In the genomic region with DNA sequence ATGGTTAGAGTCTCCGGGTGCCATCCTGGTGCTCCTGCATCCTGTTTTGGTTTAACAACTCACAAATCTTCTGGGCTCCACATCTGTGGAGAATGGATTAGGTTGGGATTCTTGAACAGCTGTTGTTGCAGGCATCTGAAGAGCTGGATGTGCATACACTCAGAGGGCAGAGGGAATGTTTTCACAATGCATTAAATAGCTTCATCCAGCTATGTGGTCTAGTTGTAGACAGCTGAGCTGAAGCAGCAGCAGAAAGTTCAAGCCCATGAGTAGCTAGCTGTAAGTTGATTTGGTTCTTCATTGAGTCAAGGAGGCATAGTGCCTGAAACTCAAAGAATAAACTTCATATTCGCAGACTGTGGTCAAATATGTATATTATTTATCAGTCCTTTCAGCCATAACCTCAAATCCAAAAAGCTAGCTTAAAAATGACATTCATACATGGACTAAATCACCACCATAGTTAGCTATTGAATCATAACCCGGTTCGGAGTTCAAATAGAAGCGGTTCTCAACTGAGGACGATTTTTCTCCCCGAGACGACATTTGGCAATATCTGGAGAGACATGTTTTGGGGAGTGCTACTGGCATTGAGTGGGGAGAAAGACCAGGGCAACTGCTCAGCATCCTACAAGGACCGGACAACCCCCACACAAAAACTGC, we compare ENCODE assay signal across 8 cellular contexts. TPM values are rescaled to one million over a fixed set of nuclear protein-coding genes. Genes with fewer than 3 reads are reported as not detected.
DNase-seq lines count a peak whose midpoint lies in the region; ATAC-seq, FAIRE-seq and TF ChIP-seq lines count a peak whose summit lies in the region.

No MANE protein-coding gene starts in this region.

- no peak for TF ChIP-seq POLR2A in A549 (IDR thresholded peaks at IDR 0.05; ENCODE audit: low read length)

- no peaks in the 10 kb centered on the region for H3K9me3 Mint-ChIP-seq in mesothelial cell of epicardium

- H3K4me1 ChIP-seq in A549: peaks cover 30% of the 10 kb centered on the region
- H3K4me1 ChIP-seq in HEK293 (ENCODE audit: control insufficient read depth, insufficient read depth, low read length): no peaks in the 10 kb centered on the region

- POLR2A ChIA-PET in A549 (lab: Yijun Ruan, JAX) (interaction anchor here (0.7 to 2.1 kb wide), 2 partner anchors 433 to 471 kb away, joined by 3 to 8 read pairs; a partner anchor contains a TSS), HEK293 (lab: Yijun Ruan, JAX) (interaction anchor here (0.5 to 2.4 kb wide), 6 partner anchors 13 to 433 kb away, joined by 4 to 8 read pairs (median 4); no protein-coding TSS in a partner anchor)

- peaks cover 40% of the 10 kb centered on the region for H3K4me1 Mint-ChIP-seq in mesothelial cell of epicardium

- H3K27ac ChIP-seq in A549 (peak overlapping the region; percentile 95 to 98), HEK293 (ENCODE audit: extremely low read depth, low read depth, low read length) (no peak overlapping the region)

- TF ChIP-seq EP300 in A549 (IDR thresholded peaks at IDR 0.05): no peak

- H3K9me3 ChIP-seq in A549 (no peaks in the 10 kb centered on the region), HEK293 (ENCODE audit: control insufficient read depth, insufficient read depth, low read depth, low read length) (no peaks in the 10 kb centered on the region)

- FAIRE-seq in A549 (lab: Jason Lieb, UNC): no peak
- no peak for FAIRE-seq in GM19239 (lab: Jason Lieb, UNC)

- WGBS in A549 (ENCODE audit: missing lambda C conversion rate): 67% methylated on average over 9 of the region's 9 CpGs

- peaks cover 0 to 8% of the 10 kb centered on the region in 2 experiments; a peak in 1 of 3 replicates for H3K36me3 ChIP-seq in HEK293 (ENCODE audit: control insufficient read depth in 2 of 2, insufficient read depth in 1 of 2, low read length in 2 of 2)

- H3K27me3 Mint-ChIP-seq in mesothelial cell of epicardium (ENCODE audit: low read depth): no peaks in the 10 kb centered on the region

- in situ Hi-C loops in astrocyte of the cerebellum (cut with HindIII; ENCODE audit: low sequenced_read_pairs): loop anchor here (5.0 kb wide), 1 partner anchor 36 kb away; no protein-coding TSS in a partner anchor

- CTCF ChIA-PET in A549 (lab: Yijun Ruan, JAX) (interaction anchor here (0.5 to 1.8 kb wide), 4 partner anchors 44 to 433 kb away, joined by 3 to 7 read pairs (median 3); no protein-coding TSS in a partner anchor), HEK293 (lab: Yijun Ruan, JAX) (interaction anchor here (0.7 kb wide), 1 partner anchor 211 kb away, joined by 3 read pairs; no protein-coding TSS in a partner anchor)

- H3K4me3 ChIP-seq in A549 (peak overlapping the region; percentile 92), HEK293 (ENCODE audit: low read depth, low read length) (peak overlapping the region; percentile 73), astrocyte of the cerebellum (ENCODE audit: low read depth, low read length) (peak overlapping the region; percentile 79)

- H3K36me3 Mint-ChIP-seq in mesothelial cell of epicardium: no peaks in the 10 kb centered on the region

- peak overlapping the region; percentile 98 for H3K27ac Mint-ChIP-seq in mesothelial cell of epicardium

- 0 out of 6 replicates have a peak, but pooled peaks of 1 of the 2 experiments have one; percentile 1 for ATAC-seq in A549

- peak overlapping the region; percentile 94 for H3K4me3 Mint-ChIP-seq in mesothelial cell of epicardium

- H3K4me2 ChIP-seq in A549: peak overlapping the region; percentile 94

- TF ChIP-seq RAD21 in A549 (conservative IDR thresholded peaks at IDR 0.05 in 1 of 2, IDR thresholded peaks at IDR 0.05 in 1 of 2): no peak

- TF ChIP-seq CTCF in A549 (IDR thresholded peaks at IDR 0.05) (no peak), HEK293 (tag by site-specific recombination; IDR thresholded peaks at IDR 0.05) (no peak), astrocyte of the cerebellum (IDR thresholded peaks at IDR 0.05; ENCODE audit: low read depth, low read length, missing control alignments) (no peak), mesothelial cell of epicardium (IDR thresholded peaks at IDR 0.05; ENCODE audit: unreplicated experiment) (no peak)

- DNase-seq in A549 (ENCODE audit: low read depth in 1 of 2, low spot score in 1 of 2) (no peak), astrocyte of the cerebellum (ENCODE audit: low read depth) (no peak), mesothelial cell of epicardium (ENCODE audit: low spot score in 2 of 2, unreplicated experiment in 2 of 2) (no peak), MV-4-11 (lab: John Stamatoyannopoulos, UW) (no peak), NCI-H2171 treated with DMSO at 0.1 percent for 48 hours (lab: John Stamatoyannopoulos, UW) (no peak), NCI-H1105 (lab: John Stamatoyannopoulos, UW) (no peak), GM19239 (ENCODE audit: insufficient read length, low spot score) (no peak)

TF ChIP-seq in A549, 52 proteins besides CTCF, POLR2A, EP300 and RAD21 (continues in another document):
- TF ChIP-seq CBX2 (IDR thresholded peaks at IDR 0.05; ENCODE audit: borderline replicate concordance, low read depth) (no peak), KDM1A (IDR thresholded peaks at IDR 0.05; ENCODE audit: low read depth) (no peak), CBX8 (IDR thresholded peaks at IDR 0.05) (no peak), EHMT2 (IDR thresholded peaks at IDR 0.05; ENCODE audit: low read depth) (no peak)
- TF ChIP-seq, protein P1, sequence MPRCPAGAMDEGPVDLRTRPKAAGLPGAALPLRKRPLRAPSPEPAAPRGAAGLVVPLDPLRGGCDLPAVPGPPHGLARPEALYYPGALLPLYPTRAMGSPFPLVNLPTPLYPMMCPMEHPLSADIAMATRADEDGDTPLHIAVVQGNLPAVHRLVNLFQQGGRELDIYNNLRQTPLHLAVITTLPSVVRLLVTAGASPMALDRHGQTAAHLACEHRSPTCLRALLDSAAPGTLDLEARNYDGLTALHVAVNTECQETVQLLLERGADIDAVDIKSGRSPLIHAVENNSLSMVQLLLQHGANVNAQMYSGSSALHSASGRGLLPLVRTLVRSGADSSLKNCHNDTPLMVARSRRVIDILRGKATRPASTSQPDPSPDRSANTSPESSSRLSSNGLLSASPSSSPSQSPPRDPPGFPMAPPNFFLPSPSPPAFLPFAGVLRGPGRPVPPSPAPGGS (IDR thresholded peaks at IDR 0.05): no peak
- TF ChIP-seq, protein P2, sequence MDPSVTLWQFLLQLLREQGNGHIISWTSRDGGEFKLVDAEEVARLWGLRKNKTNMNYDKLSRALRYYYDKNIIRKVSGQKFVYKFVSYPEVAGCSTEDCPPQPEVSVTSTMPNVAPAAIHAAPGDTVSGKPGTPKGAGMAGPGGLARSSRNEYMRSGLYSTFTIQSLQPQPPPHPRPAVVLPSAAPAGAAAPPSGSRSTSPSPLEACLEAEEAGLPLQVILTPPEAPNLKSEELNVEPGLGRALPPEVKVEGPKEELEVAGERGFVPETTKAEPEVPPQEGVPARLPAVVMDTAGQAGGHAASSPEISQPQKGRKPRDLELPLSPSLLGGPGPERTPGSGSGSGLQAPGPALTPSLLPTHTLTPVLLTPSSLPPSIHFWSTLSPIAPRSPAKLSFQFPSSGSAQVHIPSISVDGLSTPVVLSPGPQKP (IDR thresholded peaks at IDR 0.05; ENCODE audit: low read depth, low read length): no peak

TF ChIP-seq in HEK293, 187 proteins besides CTCF, POLR2A, EP300 and RAD21:
- 0 out of 2 replicates have a peak, but pooled peaks have one; percentile 13 for TF ChIP-seq IKZF3 (tag by site-specific recombination; IDR thresholded peaks at IDR 0.05)
- peak; percentile 12 for TF ChIP-seq ZBTB17 (tag by site-specific recombination; IDR thresholded peaks at IDR 0.05)
- TF ChIP-seq RBAK (tag by site-specific recombination; IDR thresholded peaks at IDR 0.05): no peak

RNA-seq across cellular contexts. Expression of a gene that starts 0.9 kb away (rescaled TPM):
- polyA plus RNA-seq in A549 (2011; rRNA removed) (19.8 and 23.8 TPM in 2 replicates), A549 (2017; fragmentation: RNase III; extraction: RNeasy Plus Mini Kit Qiagen cat#74134 plus additional on column Dnase treatment) (11.5 to 13.0 TPM (median 12.1 TPM) in 3 replicates)
- polyA plus RNA-seq in A549 (2012; cell fraction: cytosol; rRNA removed): 12.6 and 20.6 TPM in 2 replicates
- polyA plus RNA-seq in A549 (2012; cell fraction: nucleus; rRNA removed): 27.1 and 34.3 TPM in 2 replicates
- 21.4 and 28.1 TPM in 2 replicates for polyA minus RNA-seq in A549 (2011; rRNA and poly(A)+ RNA removed)
- 25.1 to 28.1 TPM (median 27.6 TPM) in 3 replicates for total RNA-seq in mesothelial cell of epicardium

RNA-seq across cellular contexts. Expression of a gene that starts 2.2 kb away (rescaled TPM):
- polyA plus RNA-seq in A549 (2011; rRNA removed) (38.0 and 44.3 TPM in 2 replicates), A549 (2017; fragmentation: RNase III; extraction: RNeasy Plus Mini Kit Qiagen cat#74134 plus additional on column Dnase treatment) (17.9 to 19.1 TPM (median 18.5 TPM) in 3 replicates)
- 18.8 and 21.3 TPM in 2 replicates for polyA plus RNA-seq in A549 (2012; cell fraction: cytosol; rRNA removed)
- 29.8 and 37.0 TPM in 2 replicates for polyA plus RNA-seq in A549 (2012; cell fraction: nucleus; rRNA removed)
- polyA minus RNA-seq in A549 (2011; rRNA and poly(A)+ RNA removed): 40.5 and 41.4 TPM in 2 replicates
- total RNA-seq in mesothelial cell of epicardium: 41.3 to 42.7 TPM (median 42.6 TPM) in 3 replicates

RNA-seq across cellular contexts. Expression of a gene that starts 50.0 kb away (rescaled TPM):
- 22.6 and 23.1 TPM in 2 replicates for polyA plus RNA-seq in A549 (2011; rRNA removed)
- 13.4 and 16.2 TPM in 2 replicates for polyA plus RNA-seq in A549 (2012; cell fraction: cytosol; rRNA removed)
- polyA plus RNA-seq in A549 (2012; cell fraction: nucleus; rRNA removed): 9.8 and 19.3 TPM in 2 replicates
- polyA plus RNA-seq in A549 (2017; fragmentation: RNase III; extraction: RNeasy Plus Mini Kit Qiagen cat#74134 plus additional on column Dnase treatment): 12.4 to 14.5 TPM (median 13.3 TPM) in 3 replicates
- polyA minus RNA-seq in A549 (2011; rRNA and poly(A)+ RNA removed): 8.3 and 10.7 TPM in 2 replicates
- 21.7 to 22.2 TPM (median 21.8 TPM) in 3 replicates for total RNA-seq in mesothelial cell of epicardium
